ENCODE assay signal across 8 cellular contexts in the genomic region with DNA sequence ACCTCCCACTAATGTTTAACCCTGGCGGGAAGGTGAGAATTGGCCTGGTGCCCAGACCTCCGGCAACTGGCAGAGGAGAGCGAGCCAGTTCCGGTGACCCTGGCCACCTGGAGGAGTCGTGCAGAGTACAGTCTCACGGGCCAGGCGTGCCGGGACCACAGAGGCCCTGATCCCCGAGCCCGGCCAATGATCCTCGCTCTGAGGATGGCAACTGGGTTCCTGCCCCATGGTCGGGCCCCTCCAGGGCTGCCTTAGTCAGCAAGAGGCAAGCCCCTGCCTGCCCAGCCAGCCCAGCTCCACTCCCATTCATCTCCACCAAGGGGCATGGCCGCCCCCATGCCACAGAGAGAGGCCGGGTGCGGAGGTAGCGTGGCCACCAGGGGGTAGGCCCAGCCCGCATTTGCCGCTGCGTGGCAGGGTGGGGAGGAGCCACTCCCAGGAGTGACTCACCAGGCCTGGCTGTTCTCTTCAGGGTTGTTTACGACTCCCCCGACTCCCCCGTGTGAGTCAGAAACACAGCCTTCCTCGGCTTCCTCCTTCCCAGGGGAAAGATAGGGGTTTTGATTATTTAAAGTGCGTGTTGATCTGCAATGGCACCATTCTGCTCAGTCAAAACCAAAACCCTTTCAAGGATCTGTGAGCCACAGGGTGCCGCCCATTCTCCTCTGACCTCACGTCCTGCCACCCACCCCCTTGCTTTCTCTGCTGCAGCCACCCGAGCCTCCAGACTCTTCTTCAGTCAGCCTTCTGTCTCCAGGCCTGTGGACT. TPM values are rescaled to one million over a fixed set of nuclear protein-coding genes. Genes with fewer than 3 reads are reported as not detected.
A peak's percentile ranks its signal among the peaks of the same experiment; 100 is the strongest.
DNase-seq lines count a peak whose midpoint lies in the region; ATAC-seq and TF ChIP-seq lines count a peak whose summit lies in the region.

A gene with protein sequence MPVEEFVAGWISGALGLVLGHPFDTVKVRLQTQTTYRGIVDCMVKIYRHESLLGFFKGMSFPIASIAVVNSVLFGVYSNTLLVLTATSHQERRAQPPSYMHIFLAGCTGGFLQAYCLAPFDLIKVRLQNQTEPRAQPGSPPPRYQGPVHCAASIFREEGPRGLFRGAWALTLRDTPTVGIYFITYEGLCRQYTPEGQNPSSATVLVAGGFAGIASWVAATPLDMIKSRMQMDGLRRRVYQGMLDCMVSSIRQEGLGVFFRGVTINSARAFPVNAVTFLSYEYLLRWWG (minus strand): TSS at position 611 of the 768 bp plus-strand sequence. CDS start 695 bp downstream, outside the sequence.

- in situ Hi-C loops in GM13977 (cut with MboI; ENCODE audit: low pct_unique_long_range_greater_than_20kb, low sequenced_read_pairs, unreplicated experiment), result no loop called here

- peak; percentile 78 for DNase-seq in GM13977 (ENCODE audit: low spot score)
- peak; percentile 85 for DNase-seq in NCI-H1417 treated with DMSO at 0.1 percent for 48 hours (lab: John Stamatoyannopoulos, UW)
- peak; percentile 98 for DNase-seq in SW480 (ENCODE audit: low spot score)
- peak; percentile 92 for DNase-seq in activated naive CD8-positive, alpha-beta T cell treated with anti-CD3 and anti-CD28 coated beads, Interleukin-2, amount 50 U/mL, for 16 hours (ENCODE audit: low read depth, low spot score)
- peak; percentile 97 for DNase-seq in cardiac septum (ENCODE audit: low spot score)
- peak; percentile 94 to 97 for DNase-seq in psoas muscle

- peaks cover 43% of the 10 kb centered on the region for H3K4me1 ChIP-seq in psoas muscle
- no peaks in the 10 kb centered on the region for H3K4me1 ChIP-seq in urinary bladder (ENCODE audit: insufficient read depth)

- H3K9me3 ChIP-seq in psoas muscle, result no peaks in the 10 kb centered on the region

- intact Hi-C loops in cardiac septum (cut with DNase I), result loop anchor here (2.0 to 5.0 kb wide), 2 partner anchors 35 to 130 kb away; no protein-coding TSS in a partner anchor
- intact Hi-C loops in psoas muscle (cut with DNase I), result loop anchor here (1.0 to 2.0 kb wide), 3 partner anchors 35 to 127 kb away; no protein-coding TSS in a partner anchor

- peak; percentile 66 for ATAC-seq in HG02852 (IDR thresholded peaks at IDR 0.05; ENCODE audit: unreplicated experiment)
- peak; percentile 87 to 90 (median 88) for ATAC-seq in psoas muscle

- H3K4me3 ChIP-seq in psoas muscle (peak within 1 kb of the TSS; percentile 53), urinary bladder (ENCODE audit: low read depth, low read length) (peak within 1 kb of the TSS; percentile 19)

- H3K27me3 ChIP-seq in psoas muscle (ENCODE audit: insufficient read depth in 3 of 3, low read length in 2 of 3), result no peaks in the 10 kb centered on the region

- TF ChIP-seq CTCF in GM13977 (IDR thresholded peaks at IDR 0.05; ENCODE audit: extremely low read depth, insufficient read depth, missing control alignments) (peak; percentile 75), psoas muscle (IDR thresholded peaks at IDR 0.05) (peak; percentile 80)

- H3K36me3 ChIP-seq in psoas muscle (ENCODE audit: insufficient read depth in 1 of 2, low read depth in 1 of 2), result no peaks in the 10 kb centered on the region
- H3K36me3 ChIP-seq in urinary bladder (ENCODE audit: insufficient read depth), result no peaks in the 10 kb centered on the region

- peak within 1 kb of the TSS; percentile 89 for H3K27ac ChIP-seq in psoas muscle
- H3K27ac ChIP-seq in urinary bladder (ENCODE audit: low read depth), result peak within 1 kb of the TSS; percentile 99

- 0 to 2% (median 1%) methylated on average over 24 to 27 of the region's 27 CpGs for WGBS in psoas muscle, 3 donors
- WGBS in urinary bladder, result 1% methylated on average over 27 of the region's 27 CpGs

RNA-seq across cellular contexts. Expression of the gene that starts here (rescaled TPM):
- total RNA-seq in cardiac septum (10.5 TPM), psoas muscle (1 to 10 TPM; 5.7 to 8.8 (median 7.2) TPM), urinary bladder (5.0 TPM)
- polyA plus RNA-seq in psoas muscle (10 to 100 TPM in 1 of 3 donors, 1 to 10 TPM in 2; 3.7 to 18.5 (median 6.1) TPM), urinary bladder (4.3 TPM)

Comparison
In these comparisons a context has a peak if more than half of its experiments do, and no peak if none do; other contexts are left out.
1. Peak in every context shown above with its lines: DNase-seq, ATAC-seq, H3K4me3 ChIP-seq and H3K27ac ChIP-seq.